ENCODE assay signal across 25 cellular contexts in the genomic region with DNA sequence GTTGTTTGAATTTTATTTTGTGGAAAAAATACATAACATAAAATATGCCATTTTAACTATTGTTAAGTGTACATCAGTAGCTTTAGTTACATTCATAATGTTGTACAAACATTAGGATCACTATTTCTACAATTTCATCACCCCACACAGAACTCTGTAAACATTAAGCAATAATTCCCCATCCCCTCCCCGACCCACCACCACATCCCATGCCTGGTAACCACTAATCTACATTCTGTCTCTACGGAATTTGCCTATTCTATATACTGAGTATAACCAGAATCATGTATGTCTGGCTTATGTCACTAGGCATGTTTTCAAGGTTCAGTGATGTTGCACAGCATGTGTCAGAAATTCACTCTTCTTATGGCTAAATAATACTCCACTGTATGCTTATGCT.
"Had no signal": no experiment of that assay in that cellular context is flagged by ENCODE, and none has a peak within 500 bp of the region (broad histone marks: within the 10 kb centered on the region; RNA-seq: fewer than 3 reads in every experiment).

No MANE protein-coding gene starts in this region.

- DNase-seq: activated CD4-positive, alpha-beta memory T cell treated with anti-CD3 and anti-CD28 coated beads, Interleukin-2, amount 10 ng/mL, durations not matched to agents 7 days and 5 days; activated CD4-positive, alpha-beta T cell treated with anti-CD3 and anti-CD28 coated beads for 36 hours; activated CD4-positive, alpha-beta T cell treated with anti-CD3 and anti-CD28 coated beads, Interleukin-2, amount 50 U/mL, for 1 hour; activated gamma-delta T cell treated with Interleukin-2 at 50 U/mL for 16 hours; activated naive CD4-positive, alpha-beta T cell treated with anti-CD3 and anti-CD28 coated beads, Interleukin-2, amount 10 ng/mL, durations not matched to agents 7 days and 5 days; activated naive CD8-positive, alpha-beta T cell treated with anti-CD3 and anti-CD28 coated beads for 36 hours; activated T-cell treated with anti-CD3 and anti-CD28 coated beads for 4 hours; activated T-cell treated with anti-CD3 and anti-CD28 coated beads, Interleukin-2, amount 50 U/mL, for 48 hours; adrenal gland; body of pancreas; central memory CD4-positive, alpha-beta T cell; Kasumi-1; NCI-H1048; NCI-H146; NCI-H1930; NCI-H2171 treated with DMSO at 0.1 percent for 48 hours; NCI-H226; NCI-H69; NK-92 treated with Interleukin-12 subunit alpha and Interleukin-12 subunit beta, amount 100 ng/mL, for 24 hours; OCI-M1; Right ventricle myocardium superior; SJCRH30; SK-N-SH; T-helper 1 cell had no signal

- H3K4me3 ChIP-seq: adrenal gland, ascending aorta, body of pancreas, SJCRH30 had no signal
